Comparison of ENCODE assay signal across 10 cellular contexts in the genomic region with DNA sequence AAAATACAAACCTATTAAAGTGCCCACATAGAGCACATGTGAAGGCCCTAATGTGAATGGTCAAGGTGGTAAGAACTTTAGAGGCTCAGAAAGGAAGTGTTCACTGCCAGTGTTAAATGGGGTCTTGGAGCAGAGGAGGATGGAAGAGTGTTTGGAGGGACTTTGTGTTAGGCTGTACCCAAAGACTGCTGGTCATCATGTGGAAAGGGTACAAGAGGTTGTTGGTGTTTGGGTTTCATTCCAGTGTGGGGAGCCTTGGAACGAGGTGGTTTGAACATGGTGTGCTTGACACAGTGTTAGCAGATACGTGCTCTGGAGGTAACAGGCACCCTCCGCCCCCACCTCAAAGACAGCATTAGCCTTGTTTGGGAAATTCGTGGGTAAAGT.
DNase-seq lines count a peak whose midpoint lies in the region; ATAC-seq and TF ChIP-seq lines count a peak whose summit lies in the region.
"Had no signal": no experiment of that assay in that cellular context is flagged by ENCODE, and none has a peak within 500 bp of the region (broad histone marks: within the 10 kb centered on the region; RNA-seq: fewer than 3 reads in every experiment).

No MANE protein-coding gene starts in this region.

- peaks cover 95% of the 10 kb centered on the region for H4K20me1 ChIP-seq in smooth muscle cell (ENCODE audit: low read depth)

- H3K4me1 Mint-ChIP-seq in activated T-helper 17 cell treated with anti-CD3 and anti-CD28 coated beads, Interleukin-2, amount 50 U/mL, for 72 hours: peaks cover 35% of the 10 kb centered on the region

- H3K4me3 ChIP-seq in iPS DF 6.9 (ENCODE audit: low read length) (no peak overlapping the region), smooth muscle cell (peak overlapping the region; percentile 10), H7 (ENCODE audit: insufficient read depth, low read depth, low read length) (no peak overlapping the region)

- H3F3A ChIP-seq in smooth muscle cell (ENCODE audit: low read depth): no peaks in the 10 kb centered on the region

- peak overlapping the region; percentile 59 for H3K27ac ChIP-seq in iPS DF 6.9 (ENCODE audit: low read length)
- H3K27ac ChIP-seq in smooth muscle cell (ENCODE audit: low read depth): peak overlapping the region; percentile 54

- H3K27me3 Mint-ChIP-seq in activated T-helper 17 cell treated with anti-CD3 and anti-CD28 coated beads, Interleukin-2, amount 50 U/mL, for 72 hours: no peaks in the 10 kb centered on the region

- WGBS in iPS DF 6.9 (ENCODE audit: insufficient coverage, insufficient read length): no CpG with 5 or more reads among the region's 4 CpGs
- 76% methylated on average over 4 of the region's 4 CpGs for WGBS in smooth muscle cell (ENCODE audit: low lambda C conversion rate)

- H3K4me1 ChIP-seq in iPS DF 6.9 (ENCODE audit: control insufficient read depth, insufficient read depth, low read length) (peaks cover 6% of the 10 kb centered on the region; the same call in 1 of the 2 replicates), smooth muscle cell (ENCODE audit: low read depth) (peaks cover 11% of the 10 kb centered on the region)

- TF ChIP-seq CTCF in smooth muscle cell (IDR thresholded peaks at IDR 0.05; ENCODE audit: borderline replicate concordance, insufficient read depth, poor library complexity, severe bottlenecking): no peak

- peak overlapping the region; percentile 77 for H3K4me2 ChIP-seq in smooth muscle cell

- no peak overlapping the region for H3K9ac ChIP-seq in smooth muscle cell (ENCODE audit: low read depth)

- H3K9me3 ChIP-seq in iPS DF 6.9 (ENCODE audit: control insufficient read depth, insufficient read depth, low read length) (no peaks in the 10 kb centered on the region), smooth muscle cell (replicated peaks; ENCODE audit: low read depth) (no peaks in the 10 kb centered on the region)

- no peaks in the 10 kb centered on the region for H3K36me3 Mint-ChIP-seq in activated T-helper 17 cell treated with anti-CD3 and anti-CD28 coated beads, Interleukin-2, amount 50 U/mL, for 72 hours (ENCODE audit: low read depth)
- H3K36me3 Mint-ChIP-seq: immature natural killer cell had no signal

- ATAC-seq in HG03135 (IDR thresholded peaks at IDR 0.05; ENCODE audit: unreplicated experiment) (peak; percentile 3), HG02798 (IDR thresholded peaks at IDR 0.05; ENCODE audit: poor library complexity, unreplicated experiment) (no peak)
- no peak for ATAC-seq in activated T-helper 17 cell treated with anti-CD3 and anti-CD28 coated beads, Interleukin-2, amount 50 U/mL, for 72 hours (replicated peaks)

- H3K27me3 ChIP-seq in iPS DF 6.9 (ENCODE audit: control insufficient read depth, insufficient read depth, low read length): no peaks in the 10 kb centered on the region
- H3K27me3 ChIP-seq in smooth muscle cell (ENCODE audit: low read depth): no peaks in the 10 kb centered on the region
- H3K27me3 ChIP-seq in H7 (ENCODE audit: control insufficient read depth, insufficient read depth, low read length): no peaks in the 10 kb centered on the region

- H3K79me2 ChIP-seq in smooth muscle cell (ENCODE audit: low read depth): peaks cover 76% of the 10 kb centered on the region

- no peaks in the 10 kb centered on the region for H3K36me3 ChIP-seq in iPS DF 6.9 (ENCODE audit: control insufficient read depth, insufficient read depth, low read length)
- H3K36me3 ChIP-seq in smooth muscle cell (ENCODE audit: low read depth): no peaks in the 10 kb centered on the region
- H3K36me3 ChIP-seq in H7 (replicated peaks; ENCODE audit: control insufficient read depth, insufficient read depth, low read length): no peaks in the 10 kb centered on the region

- H2AFZ ChIP-seq in smooth muscle cell (ENCODE audit: low read depth): no peak overlapping the region

- H3K27ac Mint-ChIP-seq in activated T-helper 17 cell treated with anti-CD3 and anti-CD28 coated beads, Interleukin-2, amount 50 U/mL, for 72 hours: peak overlapping the region; percentile 13
- H3K27ac Mint-ChIP-seq: immature natural killer cell had no signal

- peak overlapping the region; percentile 48 for H3K4me3 Mint-ChIP-seq in activated T-helper 17 cell treated with anti-CD3 and anti-CD28 coated beads, Interleukin-2, amount 50 U/mL, for 72 hours

- H3K9me3 Mint-ChIP-seq in activated T-helper 17 cell treated with anti-CD3 and anti-CD28 coated beads, Interleukin-2, amount 50 U/mL, for 72 hours: no peaks in the 10 kb centered on the region
- H3K9me3 Mint-ChIP-seq: immature natural killer cell had no signal

- DNase-seq in iPS DF 6.9 (ENCODE audit: low read depth, low spot score): no peak
- DNase-seq in smooth muscle cell (lab: John Stamatoyannopoulos, UW; ENCODE audit: unreplicated experiment): no peak
- no peak for DNase-seq in activated CD8-positive, alpha-beta memory T cell treated with anti-CD3 and anti-CD28 coated beads, Interleukin-2, amount 50 U/mL, for 48 hours
- DNase-seq in H7: no peak
- no peak for DNase-seq in NCI-H1105 (lab: John Stamatoyannopoulos, UW)
- DNase-seq: SIG-M5 had no signal
